ENCODE assay signal across 24 cellular contexts in the genomic region with DNA sequence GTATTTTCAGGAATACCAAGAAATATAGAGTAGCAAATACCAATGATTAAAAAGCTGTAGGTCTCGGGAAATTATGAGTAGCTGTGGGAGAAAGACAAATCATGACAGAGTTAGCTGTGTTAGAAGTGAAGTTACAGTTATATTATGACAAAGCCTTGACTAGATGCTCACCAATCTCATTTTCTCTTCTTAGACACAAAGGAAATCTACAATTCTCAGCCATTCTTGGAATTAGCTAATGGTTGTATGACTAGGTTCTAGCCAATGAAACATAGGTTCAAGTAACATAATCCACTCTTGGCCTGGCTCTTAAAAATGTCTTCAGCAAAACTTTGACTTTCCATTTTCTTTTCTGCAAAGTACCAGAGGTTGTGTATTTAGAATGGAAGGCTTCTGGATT.
"Had no signal": no experiment of that assay in that cellular context is flagged by ENCODE, and none has a peak within 500 bp of the region (broad histone marks: within the 10 kb centered on the region; RNA-seq: fewer than 3 reads in every experiment).

No MANE protein-coding gene starts in this region.

- H3K27ac Mint-ChIP-seq: dendritic cell treated with granulocyte-macrophage colony-stimulating factor and Interleukin-4, amounts not matched to agents 40 ng/mL and 50 ng/mL, for 4 days; effector memory CD8-positive, alpha-beta T cell; endodermal cell had no signal

- H3K4me1 Mint-ChIP-seq: endodermal cell had no signal

- H3K27ac ChIP-seq: coronary artery, dorsolateral prefrontal cortex, epithelial cell of prostate, esophagus muscularis mucosa, esophagus squamous epithelium, foreskin keratinocyte, gastrocnemius medialis, gastroesophageal sphincter, heart left ventricle, heart right ventricle had no signal

- H3K36me3 ChIP-seq: esophagus muscularis mucosa, esophagus squamous epithelium, gastrocnemius medialis, gastroesophageal sphincter, heart left ventricle, heart right ventricle had no signal

- H3K4me1 ChIP-seq: esophagus muscularis mucosa, esophagus squamous epithelium, foreskin keratinocyte, gastrocnemius medialis, gastroesophageal sphincter, heart left ventricle, heart right ventricle had no signal

- DNase-seq: cortex of kidney; dermis blood vessel endothelial cell; dorsolateral prefrontal cortex; effector CD4-positive, alpha-beta T cell; effector CD8-positive, alpha-beta T cell; effector memory CD4-positive, alpha-beta T cell; effector memory CD8-positive, alpha-beta T cell; endodermal cell; erythroblast; esophagus squamous epithelium; foreskin fibroblast; foreskin keratinocyte; foreskin melanocyte; gastrocnemius medialis; glutamatergic neuron; head of caudate nucleus; heart left ventricle; heart right ventricle had no signal

- H3K27me3 Mint-ChIP-seq: dendritic cell treated with granulocyte-macrophage colony-stimulating factor and Interleukin-4, amounts not matched to agents 40 ng/mL and 50 ng/mL, for 4 days; effector memory CD8-positive, alpha-beta T cell had no signal

- ATAC-seq: effector memory CD8-positive, alpha-beta T cell; esophagus mucosa; foreskin keratinocyte; gastrocnemius medialis; gastroesophageal sphincter; heart left ventricle; heart right ventricle had no signal

- H3K27me3 ChIP-seq: dorsolateral prefrontal cortex, esophagus muscularis mucosa, esophagus squamous epithelium, foreskin keratinocyte, gastrocnemius medialis, gastroesophageal sphincter, heart left ventricle, heart right ventricle had no signal

- H3K9me3 Mint-ChIP-seq: dendritic cell treated with granulocyte-macrophage colony-stimulating factor and Interleukin-4, amounts not matched to agents 40 ng/mL and 50 ng/mL, for 4 days; effector memory CD8-positive, alpha-beta T cell; endodermal cell had no signal

- H3K4me3 Mint-ChIP-seq: dendritic cell treated with granulocyte-macrophage colony-stimulating factor and Interleukin-4, amounts not matched to agents 40 ng/mL and 50 ng/mL, for 4 days; effector memory CD8-positive, alpha-beta T cell; endodermal cell had no signal

- H3K4me3 ChIP-seq: coronary artery, dorsolateral prefrontal cortex, esophagus muscularis mucosa, esophagus squamous epithelium, gastrocnemius medialis, gastroesophageal sphincter, heart left ventricle, heart right ventricle had no signal

- H3K9me3 ChIP-seq: esophagus muscularis mucosa, esophagus squamous epithelium, gastrocnemius medialis, gastroesophageal sphincter, heart left ventricle, heart right ventricle had no signal
